In the genomic region with DNA sequence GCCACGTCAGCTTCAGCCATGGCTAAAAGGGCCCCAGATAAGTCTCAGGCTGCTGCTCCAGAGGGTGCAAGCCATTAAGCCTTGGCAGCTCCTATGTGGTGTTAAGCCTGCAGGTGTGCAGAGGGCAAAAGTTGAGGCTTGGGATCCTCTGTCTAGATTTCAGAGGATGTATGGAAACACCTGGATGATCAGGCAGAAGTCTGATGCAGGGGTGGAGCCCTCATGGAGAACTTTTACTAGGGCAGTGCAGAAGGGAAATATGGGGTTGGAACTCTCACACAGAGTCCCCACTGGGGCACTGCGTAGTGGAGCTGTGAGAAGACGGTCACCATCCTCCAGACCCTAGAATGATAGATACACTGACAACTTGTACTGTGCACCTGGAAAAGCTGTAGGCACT, we compare ENCODE assay signal across 1 cellular context.
A peak's percentile ranks its signal among the peaks of the same experiment; 100 is the strongest.
TF ChIP-seq lines count a peak whose summit lies in the region.

No MANE protein-coding gene starts in this region.

TF ChIP-seq in K562, 482 proteins besides CTCF, POLR2A, EP300 and RAD21 (continued from another document):
- TF ChIP-seq, protein P1, sequence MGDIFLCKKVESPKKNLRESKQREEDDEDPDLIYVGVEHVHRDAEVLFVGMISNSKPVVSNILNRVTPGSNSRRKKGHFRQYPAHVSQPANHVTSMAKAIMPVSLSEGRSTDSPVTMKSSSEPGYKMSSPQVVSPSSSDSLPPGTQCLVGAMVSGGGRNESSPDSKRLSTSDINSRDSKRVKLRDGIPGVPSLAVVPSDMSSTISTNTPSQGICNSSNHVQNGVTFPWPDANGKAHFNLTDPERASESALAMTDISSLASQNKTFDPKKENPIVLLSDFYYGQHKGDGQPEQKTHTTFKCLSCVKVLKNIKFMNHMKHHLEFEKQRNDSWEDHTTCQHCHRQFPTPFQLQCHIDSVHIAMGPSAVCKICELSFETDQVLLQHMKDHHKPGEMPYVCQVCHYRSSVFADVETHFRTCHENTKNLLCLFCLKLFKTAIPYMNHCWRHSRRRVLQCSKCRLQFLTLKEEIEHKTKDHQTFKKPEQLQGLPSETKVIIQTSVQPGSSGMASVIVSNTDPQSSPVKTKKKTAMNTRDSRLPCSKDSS (IDR thresholded peaks at IDR 0.05; ENCODE audit: low read depth, partially characterized antibody): peak; percentile 38
- TF ChIP-seq, protein P2, sequence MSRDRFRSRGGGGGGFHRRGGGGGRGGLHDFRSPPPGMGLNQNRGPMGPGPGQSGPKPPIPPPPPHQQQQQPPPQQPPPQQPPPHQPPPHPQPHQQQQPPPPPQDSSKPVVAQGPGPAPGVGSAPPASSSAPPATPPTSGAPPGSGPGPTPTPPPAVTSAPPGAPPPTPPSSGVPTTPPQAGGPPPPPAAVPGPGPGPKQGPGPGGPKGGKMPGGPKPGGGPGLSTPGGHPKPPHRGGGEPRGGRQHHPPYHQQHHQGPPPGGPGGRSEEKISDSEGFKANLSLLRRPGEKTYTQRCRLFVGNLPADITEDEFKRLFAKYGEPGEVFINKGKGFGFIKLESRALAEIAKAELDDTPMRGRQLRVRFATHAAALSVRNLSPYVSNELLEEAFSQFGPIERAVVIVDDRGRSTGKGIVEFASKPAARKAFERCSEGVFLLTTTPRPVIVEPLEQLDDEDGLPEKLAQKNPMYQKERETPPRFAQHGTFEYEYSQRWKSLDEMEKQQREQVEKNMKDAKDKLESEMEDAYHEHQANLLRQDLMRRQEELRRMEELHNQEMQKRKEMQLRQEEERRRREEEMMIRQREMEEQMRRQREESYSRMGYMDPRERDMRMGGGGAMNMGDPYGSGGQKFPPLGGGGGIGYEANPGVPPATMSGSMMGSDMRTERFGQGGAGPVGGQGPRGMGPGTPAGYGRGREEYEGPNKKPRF (IDR thresholded peaks at IDR 0.05; ENCODE audit: low read depth, low read length): no peak
- TF ChIP-seq TRIM28 (IDR thresholded peaks at IDR 0.05): 0 out of 2 replicates have a peak, but pooled peaks have one; percentile 29
- no peak for TF ChIP-seq PPARD (CRISPR knock-in tag; IDR thresholded peaks at IDR 0.05)
- no peak for TF ChIP-seq ZNF175 (CRISPR knock-in tag; IDR thresholded peaks at IDR 0.05; ENCODE audit: low read depth)
- TF ChIP-seq TOE1 (IDR thresholded peaks at IDR 0.05; ENCODE audit: borderline replicate concordance): no peak
- no peak for TF ChIP-seq TOE1 (CRISPR knock-in tag; IDR thresholded peaks at IDR 0.05; ENCODE audit: borderline replicate concordance, low read depth)
- TF ChIP-seq, protein P3, sequence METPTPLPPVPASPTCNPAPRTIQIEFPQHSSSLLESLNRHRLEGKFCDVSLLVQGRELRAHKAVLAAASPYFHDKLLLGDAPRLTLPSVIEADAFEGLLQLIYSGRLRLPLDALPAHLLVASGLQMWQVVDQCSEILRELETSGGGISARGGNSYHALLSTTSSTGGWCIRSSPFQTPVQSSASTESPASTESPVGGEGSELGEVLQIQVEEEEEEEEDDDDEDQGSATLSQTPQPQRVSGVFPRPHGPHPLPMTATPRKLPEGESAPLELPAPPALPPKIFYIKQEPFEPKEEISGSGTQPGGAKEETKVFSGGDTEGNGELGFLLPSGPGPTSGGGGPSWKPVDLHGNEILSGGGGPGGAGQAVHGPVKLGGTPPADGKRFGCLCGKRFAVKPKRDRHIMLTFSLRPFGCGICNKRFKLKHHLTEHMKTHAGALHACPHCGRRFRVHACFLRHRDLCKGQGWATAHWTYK (CRISPR knock-in tag; IDR thresholded peaks at IDR 0.05): no peak
- TF ChIP-seq, protein P4, sequence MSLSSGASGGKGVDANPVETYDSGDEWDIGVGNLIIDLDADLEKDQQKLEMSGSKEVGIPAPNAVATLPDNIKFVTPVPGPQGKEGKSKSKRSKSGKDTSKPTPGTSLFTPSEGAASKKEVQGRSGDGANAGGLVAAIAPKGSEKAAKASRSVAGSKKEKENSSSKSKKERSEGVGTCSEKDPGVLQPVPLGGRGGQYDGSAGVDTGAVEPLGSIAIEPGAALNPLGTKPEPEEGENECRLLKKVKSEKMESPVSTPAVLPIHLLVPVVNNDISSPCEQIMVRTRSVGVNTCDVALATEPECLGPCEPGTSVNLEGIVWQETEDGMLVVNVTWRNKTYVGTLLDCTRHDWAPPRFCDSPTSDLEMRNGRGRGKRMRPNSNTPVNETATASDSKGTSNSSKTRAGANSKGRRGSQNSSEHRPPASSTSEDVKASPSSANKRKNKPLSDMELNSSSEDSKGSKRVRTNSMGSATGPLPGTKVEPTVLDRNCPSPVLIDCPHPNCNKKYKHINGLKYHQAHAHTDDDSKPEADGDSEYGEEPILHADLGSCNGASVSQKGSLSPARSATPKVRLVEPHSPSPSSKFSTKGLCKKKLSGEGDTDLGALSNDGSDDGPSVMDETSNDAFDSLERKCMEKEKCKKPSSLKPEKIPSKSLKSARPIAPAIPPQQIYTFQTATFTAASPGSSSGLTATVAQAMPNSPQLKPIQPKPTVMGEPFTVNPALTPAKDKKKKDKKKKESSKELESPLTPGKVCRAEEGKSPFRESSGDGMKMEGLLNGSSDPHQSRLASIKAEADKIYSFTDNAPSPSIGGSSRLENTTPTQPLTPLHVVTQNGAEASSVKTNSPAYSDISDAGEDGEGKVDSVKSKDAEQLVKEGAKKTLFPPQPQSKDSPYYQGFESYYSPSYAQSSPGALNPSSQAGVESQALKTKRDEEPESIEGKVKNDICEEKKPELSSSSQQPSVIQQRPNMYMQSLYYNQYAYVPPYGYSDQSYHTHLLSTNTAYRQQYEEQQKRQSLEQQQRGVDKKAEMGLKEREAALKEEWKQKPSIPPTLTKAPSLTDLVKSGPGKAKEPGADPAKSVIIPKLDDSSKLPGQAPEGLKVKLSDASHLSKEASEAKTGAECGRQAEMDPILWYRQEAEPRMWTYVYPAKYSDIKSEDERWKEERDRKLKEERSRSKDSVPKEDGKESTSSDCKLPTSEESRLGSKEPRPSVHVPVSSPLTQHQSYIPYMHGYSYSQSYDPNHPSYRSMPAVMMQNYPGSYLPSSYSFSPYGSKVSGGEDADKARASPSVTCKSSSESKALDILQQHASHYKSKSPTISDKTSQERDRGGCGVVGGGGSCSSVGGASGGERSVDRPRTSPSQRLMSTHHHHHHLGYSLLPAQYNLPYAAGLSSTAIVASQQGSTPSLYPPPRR (CRISPR knock-in tag; IDR thresholded peaks at IDR 0.05; ENCODE audit: borderline replicate concordance): no peak
- TF ChIP-seq CBX3 (IDR thresholded peaks at IDR 0.05; ENCODE audit: borderline replicate concordance in 1 of 2, low read length in 2 of 2): peak in 1 of 2 experiments; percentile 51; a peak in 1 of 3 replicates
